ENCODE assay signal across 8 cellular contexts in the genomic region with DNA sequence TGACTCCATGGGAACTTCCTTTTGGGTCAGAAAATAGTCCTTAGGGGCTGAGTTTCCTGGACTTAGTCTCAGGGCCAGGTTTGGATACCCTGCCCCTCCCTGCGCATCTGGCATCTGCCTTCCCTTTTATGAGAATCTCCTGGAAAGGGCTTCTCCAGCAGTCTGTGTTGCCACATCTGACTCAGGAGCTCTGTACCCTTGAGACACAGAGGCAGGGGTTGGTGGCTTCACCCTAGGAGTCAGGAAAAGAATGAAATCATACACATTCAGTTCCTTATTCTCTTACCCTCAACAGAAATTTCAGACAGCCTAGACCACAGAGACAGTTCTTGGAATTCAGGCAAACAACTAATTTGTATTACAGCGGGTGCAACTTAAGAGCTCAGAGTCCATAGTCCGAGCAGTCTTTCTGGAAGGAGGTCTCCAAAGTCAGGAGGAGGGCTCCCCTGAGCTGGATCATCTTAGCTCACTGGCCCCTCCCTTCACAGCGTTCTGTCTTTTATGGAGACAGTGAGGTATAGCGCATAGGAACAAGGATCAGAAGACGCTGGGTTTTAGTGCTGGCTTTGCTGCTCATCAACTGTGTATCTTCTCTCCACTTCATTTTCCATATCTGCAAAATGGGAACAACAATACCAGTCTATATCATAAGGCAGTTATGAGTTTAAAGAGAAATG. TPM values are rescaled to one million over a fixed set of nuclear protein-coding genes. Genes with fewer than 3 reads are reported as not detected.
DNase-seq lines count a peak whose midpoint lies in the region; ATAC-seq and TF ChIP-seq lines count a peak whose summit lies in the region.

No MANE protein-coding gene starts in this region.

- H3K27ac ChIP-seq in DND-41 (ENCODE audit: low read length) (no peak overlapping the region), PC-9 (peak overlapping the region; percentile 97), parathyroid adenoma (peak overlapping the region; percentile 48)

- H3K27ac Mint-ChIP-seq in T-cell = peak overlapping the region in 1 of 2 donors; percentile 11

- no peaks in the 10 kb centered on the region for H3K9me2 ChIP-seq in PC-9 (ENCODE audit: insufficient read depth)

- H3K4me3 ChIP-seq in DND-41 (ENCODE audit: low read depth in 1 of 2, low read length in 2 of 2) = peak overlapping the region in 1 of 2 experiments; percentile 39; a peak in 2 of 4 replicates
- H3K4me3 ChIP-seq in PC-9 = no peak overlapping the region
- H3K4me3 ChIP-seq in epithelial cell of esophagus (ENCODE audit: low read length) = no peak overlapping the region
- no peak overlapping the region for H3K4me3 ChIP-seq in parathyroid adenoma (ENCODE audit: low read depth, low read length)

- H3K9ac ChIP-seq in DND-41 (ENCODE audit: low read depth, low read length) = 0 out of 2 replicates have a peak overlapping the region, but pooled peaks have one; percentile 2
- no peak overlapping the region for H3K9ac ChIP-seq in parathyroid adenoma

- H3K27me3 Mint-ChIP-seq in T-cell = peaks cover 44 to 51% of the 10 kb centered on the region in 2 donors

- no peaks in the 10 kb centered on the region for H3K9me3 Mint-ChIP-seq in T-cell

- intact Hi-C loops in PC-9 (cut with micrococcal nuclease; ENCODE audit: unreplicated experiment) = no loop called here

- H3K4me3 Mint-ChIP-seq in T-cell = peak overlapping the region in 1 of 3 donors; percentile 35

- CTCF ChIA-PET in PC-9 (lab: Charles Lee) (interaction anchor here (0.8 to 1.5 kb wide), 3 partner anchors 14 to 48 kb away, joined by 3 read pairs; no protein-coding TSS in a partner anchor), T-cell (lab: Charles Lee) (interaction anchor here (0.6 to 0.9 kb wide), 5 partner anchors 10 to 129 kb away, joined by 3 to 4 read pairs (median 4); no protein-coding TSS in a partner anchor)

- H3K36me3 Mint-ChIP-seq in T-cell = no peaks in the 10 kb centered on the region

- DNase-seq in DND-41 (no peak), PC-9 (peak in 1 of 2 experiments; percentile 60), epithelial cell of esophagus (ENCODE audit: low read depth) (peak; percentile 51), T-cell (no peak), NCI-H1092 (lab: John Stamatoyannopoulos, UW) (no peak), OCI-M2 (lab: John Stamatoyannopoulos, UW; ENCODE audit: unreplicated experiment) (no peak)

- peaks cover 60% of the 10 kb centered on the region for H3F3A ChIP-seq in PC-9 (ENCODE audit: insufficient read depth, low read depth)

- BruUV-seq in PC-9 (replicated peaks; lab: Mats Ljungman, UMichigan) = TSS peak; percentile 2

- ATAC-seq in DND-41 (ENCODE audit: insufficient read depth, low read depth) (no peak), T-cell (replicated peaks in 1 of 4) (no peak), GM19397 (IDR thresholded peaks at IDR 0.05; ENCODE audit: unreplicated experiment) (no peak)

- POLR2A ChIA-PET in PC-9 (lab: Charles Lee; ENCODE audit: unreplicated experiment) = interaction anchor here (1.9 kb wide), 1 partner anchor 20 kb away, joined by 43 read pairs; no protein-coding TSS in a partner anchor
- POLR2A ChIA-PET in T-cell (lab: Charles Lee) = no interaction called here

- H3K4me2 ChIP-seq in DND-41 (ENCODE audit: insufficient read depth, low read length) (peak overlapping the region; percentile 44), PC-9 (peak overlapping the region; percentile 60), parathyroid adenoma (ENCODE audit: low read length) (no peak overlapping the region)

- H4K20me1 ChIP-seq in DND-41 (ENCODE audit: insufficient read depth, low read length) (peaks cover 22% of the 10 kb centered on the region), PC-9 (ENCODE audit: insufficient read depth) (no peaks in the 10 kb centered on the region)

- H3K27me3 ChIP-seq in DND-41 (ENCODE audit: insufficient read depth, low read length, poor library complexity) (peaks cover 68% of the 10 kb centered on the region), PC-9 (ENCODE audit: insufficient read depth, low read depth) (no peaks in the 10 kb centered on the region), parathyroid adenoma (ENCODE audit: control insufficient read depth, insufficient read depth, low read length) (no peaks in the 10 kb centered on the region)

- H3K36me3 ChIP-seq in DND-41 (ENCODE audit: insufficient read depth, low read length) = no peaks in the 10 kb centered on the region
- H3K36me3 ChIP-seq in PC-9 (ENCODE audit: low read depth) = peaks cover 11% of the 10 kb centered on the region
- no peaks in the 10 kb centered on the region for H3K36me3 ChIP-seq in parathyroid adenoma (ENCODE audit: control insufficient read depth, insufficient read depth, low read length)

- peaks cover 46% of the 10 kb centered on the region for H3K4me1 ChIP-seq in DND-41 (ENCODE audit: insufficient read depth, low read length)
- H3K4me1 ChIP-seq in PC-9 (replicated peaks; ENCODE audit: insufficient read depth) = peaks cover 75% of the 10 kb centered on the region
- H3K4me1 ChIP-seq in parathyroid adenoma = peaks cover 3% of the 10 kb centered on the region

- peaks cover 29 to 34% (median 33%) of the 10 kb centered on the region in 3 donors for H3K4me1 Mint-ChIP-seq in T-cell

- H3K79me2 ChIP-seq in DND-41 (ENCODE audit: insufficient read depth, low read length) (no peaks in the 10 kb centered on the region), PC-9 (ENCODE audit: low read depth) (peaks cover 31% of the 10 kb centered on the region), parathyroid adenoma (no peaks in the 10 kb centered on the region)

- no peaks in the 10 kb centered on the region for H3K9me3 ChIP-seq in DND-41 (ENCODE audit: insufficient read depth, low read length, severe bottlenecking)
- no peaks in the 10 kb centered on the region for H3K9me3 ChIP-seq in PC-9 (ENCODE audit: insufficient read depth, low read depth)
- no peaks in the 10 kb centered on the region for H3K9me3 ChIP-seq in parathyroid adenoma (ENCODE audit: control insufficient read depth, low read length)

- no peak overlapping the region for H2AFZ ChIP-seq in DND-41 (ENCODE audit: low read depth, low read length)
- no peak overlapping the region for H2AFZ ChIP-seq in PC-9
- H2AFZ ChIP-seq in parathyroid adenoma = no peak overlapping the region

- TF ChIP-seq CTCF in DND-41 (IDR thresholded peaks at IDR 0.05; ENCODE audit: borderline replicate concordance, extremely low read depth, low read length, poor library complexity, severe bottlenecking) = no peak
- TF ChIP-seq CTCF in PC-9 (conservative IDR thresholded peaks at IDR 0.05) = no peak
- no peak for TF ChIP-seq CTCF in epithelial cell of esophagus (IDR thresholded peaks at IDR 0.05; ENCODE audit: insufficient read depth, low read depth, low read length, missing control alignments)
- TF ChIP-seq CTCF in parathyroid adenoma (IDR thresholded peaks at IDR 0.05) = no peak

RNA-seq across cellular contexts. Expression of a gene that starts 3.0 kb away (rescaled TPM):
- total RNA-seq in PC-9 (2021) (90.3 and 94.9 TPM in 2 replicates), T-cell (1 to 10 TPM in 2 of 5 donors, under 1 TPM in 1, not detected in 2; 0.63 to 1.1 (median 1.1) TPM)

RNA-seq across cellular contexts. Expression of a gene that starts 33.6 kb away (rescaled TPM):
- total RNA-seq in PC-9 (2021) = 125 and 147 TPM in 2 replicates
- total RNA-seq in T-cell = 10 to 100 TPM; 50.6 to 59.9 (median 55.5) TPM

Comparison
In these comparisons a context has a peak if more than half of its experiments do, and no peak if none do; other contexts are left out.
1. RNA of a gene that starts 3.0 kb away (total RNA-seq): 90.3 to 94.9 TPM in PC-9; 0.63 to 1.1 TPM in T-cell; every median in the first group is over 10 times any median in the second.